ENCODE assay signal across 1 cellular context in genomic region chr19:11551603-11552235, GRCh38.
TF ChIP-seq lines count a peak whose summit lies in the region.

No MANE protein-coding gene starts in this region.

TF ChIP-seq in H1, 55 proteins besides CTCF, POLR2A, EP300 and RAD21:
- TF ChIP-seq HDAC6 (IDR thresholded peaks at IDR 0.05; ENCODE audit: low read depth, low read length), result no peak
- peak; percentile 7; the same call in 1 of the 2 replicates for TF ChIP-seq YY1 (IDR thresholded peaks at IDR 0.05; ENCODE audit: low read depth, low read length)
- peak; percentile 24; the same call in 1 of the 2 replicates for TF ChIP-seq MAX (IDR thresholded peaks at IDR 0.05)
- TF ChIP-seq CHD2 (IDR thresholded peaks at IDR 0.05; ENCODE audit: low read length), result 0 out of 2 replicates have a peak, but pooled peaks have one; percentile 10
- peak; percentile 66 for TF ChIP-seq POLR2AphosphoS5 (IDR thresholded peaks at IDR 0.05; ENCODE audit: low read depth, low read length)
